20 cellular contexts compared by ENCODE assay signal in genomic region chr7:29424295-29424983, GRCh38.
DNase-seq lines count a peak whose midpoint lies in the region; ATAC-seq, FAIRE-seq and TF ChIP-seq lines count a peak whose summit lies in the region.
"Had no signal": no experiment of that assay in that cellular context is flagged by ENCODE, and none has a peak within 500 bp of the region (broad histone marks: within the 10 kb centered on the region; RNA-seq: fewer than 3 reads in every experiment).

No MANE protein-coding gene starts in this region.

- intact Hi-C loops in left ventricle myocardium inferior (cut with micrococcal nuclease) (no loop called here), PC-9 (cut with micrococcal nuclease; ENCODE audit: unreplicated experiment) (no loop called here), HepG2 (cut with micrococcal nuclease; ENCODE audit: unreplicated experiment) (no loop called here)

- H2AFZ ChIP-seq in PC-9 (no peak overlapping the region), HepG2 (ENCODE audit: low read length) (no peak overlapping the region)

- 99% methylated on average over 7 of the region's 7 CpGs for WGBS in HepG2 (ENCODE audit: low lambda C conversion rate)

- H4K20me1 ChIP-seq in PC-9 (ENCODE audit: insufficient read depth) (no peaks in the 10 kb centered on the region), HepG2 (ENCODE audit: insufficient read depth, low read length) (no peaks in the 10 kb centered on the region)

- H3K4me1 ChIP-seq in left ventricle myocardium inferior: peaks cover 9% of the 10 kb centered on the region
- H3K4me1 ChIP-seq in PC-9 (replicated peaks; ENCODE audit: insufficient read depth): no peaks in the 10 kb centered on the region
- 0 out of 2 replicates have a peak, but pooled peaks cover 6% of the 10 kb centered on the region for H3K4me1 ChIP-seq in HepG2 (ENCODE audit: insufficient read depth, low read length)
- H3K4me1 ChIP-seq: right atrium auricular region had no signal

- H3K4me2 ChIP-seq in PC-9 (no peak overlapping the region), HepG2 (ENCODE audit: low read depth, low read length) (no peak overlapping the region)

- no peak for TF ChIP-seq POLR2A in HepG2 (IDR thresholded peaks at IDR 0.05; ENCODE audit: insufficient read depth in 1 of 2, low read depth in 2 of 2, low read length in 2 of 2)

- H3K9me2 ChIP-seq in PC-9 (ENCODE audit: insufficient read depth): no peaks in the 10 kb centered on the region

- no TSS peak for BruUV-seq in PC-9 (replicated peaks; lab: Mats Ljungman, UMichigan)
- BruUV-seq in HepG2 (replicated peaks; lab: Mats Ljungman, UMichigan): no TSS peak

- no peaks in the 10 kb centered on the region for H3K27me3 ChIP-seq in WERI-Rb-1 (ENCODE audit: insufficient read depth, low read depth, severe bottlenecking)
- H3K27me3 ChIP-seq in left ventricle myocardium inferior (ENCODE audit: low read depth): no peaks in the 10 kb centered on the region
- H3K27me3 ChIP-seq in PC-9 (ENCODE audit: insufficient read depth, low read depth): no peaks in the 10 kb centered on the region
- no peaks in the 10 kb centered on the region for H3K27me3 ChIP-seq in HepG2 (ENCODE audit: control insufficient read depth in 1 of 2, insufficient read depth in 2 of 2, low read length in 2 of 2)
- H3K27me3 ChIP-seq: right atrium auricular region had no signal

- no peak for TF ChIP-seq EP300 in HepG2 (IDR thresholded peaks at IDR 0.05; ENCODE audit: low read depth in 2 of 2, low read length in 2 of 2)
- TF ChIP-seq EP300 in HepG2 (CRISPR knock-in tag; IDR thresholded peaks at IDR 0.05; ENCODE audit: borderline replicate concordance): no peak

- H3F3A ChIP-seq in PC-9 (ENCODE audit: insufficient read depth, low read depth): no peaks in the 10 kb centered on the region

- TF ChIP-seq RAD21 in HepG2 (CRISPR knock-in tag; IDR thresholded peaks at IDR 0.05): no peak

- ATAC-seq in GM21367 (IDR thresholded peaks at IDR 0.05; ENCODE audit: unreplicated experiment): peak; percentile 76
- ATAC-seq in HG03095 (IDR thresholded peaks at IDR 0.05; ENCODE audit: unreplicated experiment): peak; percentile 57
- ATAC-seq in GM19023 (IDR thresholded peaks at IDR 0.05; ENCODE audit: unreplicated experiment): no peak
- ATAC-seq in HepG2: no peak
- ATAC-seq: Right ventricle myocardium inferior; stimulated activated naive CD8-positive, alpha-beta T cell treated with anti-CD3 and anti-CD28 coated beads, Interleukin-15, amount 100 ng/mL, for 72 hours had no signal

- POLR2A ChIA-PET in PC-9 (lab: Charles Lee; ENCODE audit: unreplicated experiment) (interaction anchor here (0.6 kb wide), 1 partner anchor 45 kb away, joined by 3 read pairs; no protein-coding TSS in a partner anchor), HepG2 (lab: Yijun Ruan, JAX) (no interaction called here)

- H3K36me3 ChIP-seq in WERI-Rb-1 (no peaks in the 10 kb centered on the region), left ventricle myocardium inferior (no peaks in the 10 kb centered on the region), PC-9 (ENCODE audit: low read depth) (no peaks in the 10 kb centered on the region), HepG2 (replicated peaks in 1 of 2; ENCODE audit: control insufficient read depth in 1 of 2, insufficient read depth in 2 of 2, low read length in 2 of 2) (peaks cover 0 to 8% of the 10 kb centered on the region in 2 experiments; a peak in 3 of 5 replicates)
- H3K36me3 ChIP-seq: right atrium auricular region had no signal

- peak overlapping the region; percentile 32; the same call in 1 of the 2 replicates for H3K27ac ChIP-seq in WERI-Rb-1
- no peak overlapping the region for H3K27ac ChIP-seq in left ventricle myocardium inferior (replicated peaks)
- no peak overlapping the region for H3K27ac ChIP-seq in PC-9
- H3K27ac ChIP-seq in HepG2 (ENCODE audit: extremely low read length, insufficient read depth, low read length): no peak overlapping the region
- H3K27ac ChIP-seq: right atrium auricular region had no signal

- H3K9me3 ChIP-seq in WERI-Rb-1 (ENCODE audit: severe bottlenecking) (no peaks in the 10 kb centered on the region), left ventricle myocardium inferior (replicated peaks) (no peaks in the 10 kb centered on the region), PC-9 (ENCODE audit: insufficient read depth, low read depth) (no peaks in the 10 kb centered on the region), HepG2 (ENCODE audit: low read length) (no peaks in the 10 kb centered on the region)
- H3K9me3 ChIP-seq: right atrium auricular region had no signal

- H3K9ac ChIP-seq in HepG2 (ENCODE audit: insufficient read depth, low read depth, low read length): no peak overlapping the region

- in situ Hi-C loops in HepG2 (cut with HindIII; ENCODE audit: extremely low pct_ligation_motif_present, low pct_unique_long_range_greater_than_20kb): no loop called here

- FAIRE-seq in HepG2 (lab: Jason Lieb, UNC): no peak
- FAIRE-seq: astrocyte, HTR-8/SVneo had no signal

- CTCF ChIA-PET in PC-9 (lab: Charles Lee): no interaction called here
- CTCF ChIA-PET in HepG2 (lab: Yijun Ruan, JAX; ENCODE audit: low intra/inter-chr PET ratio, low total read pairs): no interaction called here

- H3K4me3 ChIP-seq in WERI-Rb-1 (ENCODE audit: low read depth, low read length) (peak overlapping the region; percentile 15; the same call in 1 of the 2 replicates), left ventricle myocardium inferior (no peak overlapping the region), PC-9 (no peak overlapping the region), HepG2 (replicated peaks in 1 of 3; ENCODE audit: insufficient read depth in 1 of 3, low read depth in 2 of 3, low read length in 3 of 3) (no peak overlapping the region)
- H3K4me3 ChIP-seq: right atrium auricular region had no signal

- DNase-seq in GM03348 (ENCODE audit: low spot score) (peak; percentile 36), WERI-Rb-1 (peak; percentile 82), left ventricle myocardium inferior (no peak), PC-9 (no peak), HepG2 (ENCODE audit: low spot score) (no peak)
- DNase-seq: activated CD4-positive, alpha-beta memory T cell treated with anti-CD3 and anti-CD28 coated beads for 36 hours; activated naive CD4-positive, alpha-beta T cell treated with anti-CD3 and anti-CD28 coated beads for 36 hours; activated T-cell treated with anti-CD3 and anti-CD28 coated beads, Interleukin-2, amount 50 U/mL, for 1 hour; CD4-positive, alpha-beta memory T cell; DND-41; NCI-H1694; stimulated activated naive CD8-positive, alpha-beta T cell treated with anti-CD3 and anti-CD28 coated beads, Interleukin-15, amount 100 ng/mL, for 72 hours; T-helper 1 cell had no signal

- H3K79me2 ChIP-seq in PC-9 (ENCODE audit: low read depth): no peaks in the 10 kb centered on the region
- H3K79me2 ChIP-seq in HepG2 (ENCODE audit: insufficient read depth, low read length): no peaks in the 10 kb centered on the region

- TF ChIP-seq CTCF in WERI-Rb-1 (IDR thresholded peaks at IDR 0.05; ENCODE audit: low read depth, low read length): peak; percentile 12; the same call in 1 of the 2 replicates
- no peak for TF ChIP-seq CTCF in left ventricle myocardium inferior (IDR thresholded peaks at IDR 0.05; ENCODE audit: borderline replicate concordance)
- no peak for TF ChIP-seq CTCF in PC-9 (conservative IDR thresholded peaks at IDR 0.05)
- TF ChIP-seq CTCF in HepG2 (CRISPR knock-in tag; IDR thresholded peaks at IDR 0.05): no peak

TF ChIP-seq in HepG2, 621 proteins besides CTCF, POLR2A, EP300 and RAD21 (continues in another document):
- TF ChIP-seq SCMH1 (CRISPR knock-in tag; IDR thresholded peaks at IDR 0.05; ENCODE audit: borderline replicate concordance) (no peak), ZNF430 (CRISPR knock-in tag; IDR thresholded peaks at IDR 0.05) (no peak), SOX6 (IDR thresholded peaks at IDR 0.05) (no peak), SOX6 (CRISPR knock-in tag; IDR thresholded peaks at IDR 0.05) (no peak), NCOR1 (IDR thresholded peaks at IDR 0.05; ENCODE audit: borderline replicate concordance, low read length) (no peak), ZNF3 (CRISPR knock-in tag; IDR thresholded peaks at IDR 0.05) (no peak)
- TF ChIP-seq, protein P1, sequence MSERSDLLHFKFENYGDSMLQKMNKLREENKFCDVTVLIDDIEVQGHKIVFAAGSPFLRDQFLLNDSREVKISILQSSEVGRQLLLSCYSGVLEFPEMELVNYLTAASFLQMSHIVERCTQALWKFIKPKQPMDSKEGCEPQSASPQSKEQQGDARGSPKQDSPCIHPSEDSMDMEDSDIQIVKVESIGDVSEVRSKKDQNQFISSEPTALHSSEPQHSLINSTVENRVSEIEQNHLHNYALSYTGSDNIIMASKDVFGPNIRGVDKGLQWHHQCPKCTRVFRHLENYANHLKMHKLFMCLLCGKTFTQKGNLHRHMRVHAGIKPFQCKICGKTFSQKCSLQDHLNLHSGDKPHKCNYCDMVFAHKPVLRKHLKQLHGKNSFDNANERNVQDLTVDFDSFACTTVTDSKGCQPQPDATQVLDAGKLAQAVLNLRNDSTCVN (CRISPR knock-in tag; IDR thresholded peaks at IDR 0.05; ENCODE audit: borderline replicate concordance): no peak
- TF ChIP-seq, protein P2, sequence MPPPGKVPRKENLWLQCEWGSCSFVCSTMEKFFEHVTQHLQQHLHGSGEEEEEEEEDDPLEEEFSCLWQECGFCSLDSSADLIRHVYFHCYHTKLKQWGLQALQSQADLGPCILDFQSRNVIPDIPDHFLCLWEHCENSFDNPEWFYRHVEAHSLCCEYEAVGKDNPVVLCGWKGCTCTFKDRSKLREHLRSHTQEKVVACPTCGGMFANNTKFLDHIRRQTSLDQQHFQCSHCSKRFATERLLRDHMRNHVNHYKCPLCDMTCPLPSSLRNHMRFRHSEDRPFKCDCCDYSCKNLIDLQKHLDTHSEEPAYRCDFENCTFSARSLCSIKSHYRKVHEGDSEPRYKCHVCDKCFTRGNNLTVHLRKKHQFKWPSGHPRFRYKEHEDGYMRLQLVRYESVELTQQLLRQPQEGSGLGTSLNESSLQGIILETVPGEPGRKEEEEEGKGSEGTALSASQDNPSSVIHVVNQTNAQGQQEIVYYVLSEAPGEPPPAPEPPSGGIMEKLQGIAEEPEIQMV (CRISPR knock-in tag; IDR thresholded peaks at IDR 0.05; ENCODE audit: low read depth): no peak
- TF ChIP-seq, protein P3, sequence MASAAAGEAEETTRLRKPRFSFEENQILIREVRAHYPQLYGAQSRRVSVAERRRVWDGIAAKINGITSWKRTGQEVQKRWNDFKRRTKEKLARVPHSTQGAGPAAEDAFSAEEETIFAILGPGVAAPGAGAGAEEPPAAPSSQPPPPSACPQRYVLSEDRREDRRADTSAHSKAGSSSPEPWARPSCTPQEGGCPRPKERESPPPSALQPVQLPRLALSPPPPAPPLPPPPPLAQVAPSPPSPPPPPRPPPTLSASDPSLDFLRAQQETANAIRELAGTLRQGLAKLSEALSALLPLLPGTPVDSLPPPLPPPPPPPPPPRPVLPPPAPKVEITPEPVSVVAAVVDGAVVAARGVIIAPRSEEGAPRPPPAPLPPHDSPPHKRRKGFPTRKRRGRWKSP (CRISPR knock-in tag; IDR thresholded peaks at IDR 0.05): no peak

Comparison
In these comparisons a context has a peak if more than half of its experiments do, and no peak if none do; other contexts are left out.
1. DNase-seq: peak in GM03348 (single experiment) and WERI-Rb-1 (single experiment); none in left ventricle myocardium inferior (single experiment), PC-9 (0 of 2) and HepG2 (single experiment).
2. ATAC-seq: peak in GM21367 (single experiment) and HG03095 (single experiment); none in GM19023 (single experiment) and HepG2 (single experiment).